7 cellular contexts compared by ENCODE assay signal in genomic region chr7:111752022-111752582, GRCh38.
A peak's percentile ranks its signal among the peaks of the same experiment; 100 is the strongest.
DNase-seq lines count a peak whose midpoint lies in the region; ATAC-seq and TF ChIP-seq lines count a peak whose summit lies in the region.

No MANE protein-coding gene starts in this region.

- no peaks in the 10 kb centered on the region for H3K36me3 Mint-ChIP-seq in activated naive CD8-positive, alpha-beta T cell treated with anti-CD3 and anti-CD28 coated beads, Interleukin-2, amount 50 U/mL, for 24 hours (ENCODE audit: low read depth)

- no peak overlapping the region for H3K4me3 Mint-ChIP-seq in activated naive CD8-positive, alpha-beta T cell treated with anti-CD3 and anti-CD28 coated beads, Interleukin-2, amount 50 U/mL, for 24 hours

- no peaks in the 10 kb centered on the region for H3K9me3 Mint-ChIP-seq in activated naive CD8-positive, alpha-beta T cell treated with anti-CD3 and anti-CD28 coated beads, Interleukin-2, amount 50 U/mL, for 24 hours

- H3K4me1 Mint-ChIP-seq in activated naive CD8-positive, alpha-beta T cell treated with anti-CD3 and anti-CD28 coated beads, Interleukin-2, amount 50 U/mL, for 24 hours = no peaks in the 10 kb centered on the region

- no peak overlapping the region for H3K27ac Mint-ChIP-seq in activated naive CD8-positive, alpha-beta T cell treated with anti-CD3 and anti-CD28 coated beads, Interleukin-2, amount 50 U/mL, for 24 hours

- TF ChIP-seq CTCF in GM12873 (IDR thresholded peaks at IDR 0.05; ENCODE audit: insufficient read depth, low read depth, low read length, missing control alignments) = peak; percentile 81

- DNase-seq in H4 (ENCODE audit: low spot score) (peak; percentile 62), M059J (ENCODE audit: low read depth) (peak; percentile 60), hepatic stellate cell (ENCODE audit: low spot score) (peak; percentile 48)
- DNase-seq in activated naive CD8-positive, alpha-beta T cell treated with anti-CD3 and anti-CD28 coated beads, Interleukin-2, amount 50 U/mL, for 24 hours = peak; percentile 70
- peak; percentile 28 to 42 (median 33) for DNase-seq in stimulated activated CD4-positive, alpha-beta T cell treated with anti-CD3 and anti-CD28 coated beads, Interleukin-1b, Interleukin-23, amount 100 ng/mL, for 24 hours (ENCODE audit: low read depth in 4 of 4, low spot score in 1 of 4)

- peaks cover 7% of the 10 kb centered on the region for H3K27me3 Mint-ChIP-seq in activated naive CD8-positive, alpha-beta T cell treated with anti-CD3 and anti-CD28 coated beads, Interleukin-2, amount 50 U/mL, for 24 hours

- ATAC-seq in SK-N-SH treated with all-trans-retinoic acid at 6 μM for 48 hours = peak; percentile 96
- ATAC-seq in activated naive CD8-positive, alpha-beta T cell treated with anti-CD3 and anti-CD28 coated beads, Interleukin-2, amount 50 U/mL, for 24 hours = no peak

TF ChIP-seq in SK-N-SH treated with all-trans-retinoic acid at 6 μM for 48 hours, 23 proteins besides CTCF, POLR2A, EP300 and RAD21:
- TF ChIP-seq CSRNP3 (CRISPR knock-in tag; IDR thresholded peaks at IDR 0.05) (no peak), GLIS3 (CRISPR knock-in tag; IDR thresholded peaks at IDR 0.05) (no peak), ZC3H10 (CRISPR knock-in tag; IDR thresholded peaks at IDR 0.05) (no peak), ZNF565 (CRISPR knock-in tag; conservative IDR thresholded peaks at IDR 0.05; ENCODE audit: low read depth) (no peak), ZNF8 (CRISPR knock-in tag; IDR thresholded peaks at IDR 0.05) (no peak), ISL1 (CRISPR knock-in tag; IDR thresholded peaks at IDR 0.05) (no peak), TCF4 (CRISPR knock-in tag; IDR thresholded peaks at IDR 0.05; ENCODE audit: borderline replicate concordance) (no peak), POU6F1 (CRISPR knock-in tag; IDR thresholded peaks at IDR 0.05; ENCODE audit: borderline replicate concordance, low read depth) (no peak), CREB5 (CRISPR knock-in tag; IDR thresholded peaks at IDR 0.05; ENCODE audit: low read depth) (no peak), ZFP30 (CRISPR knock-in tag; IDR thresholded peaks at IDR 0.05) (no peak), ZFP3 (CRISPR knock-in tag; IDR thresholded peaks at IDR 0.05) (no peak), TOX (CRISPR knock-in tag; IDR thresholded peaks at IDR 0.05; ENCODE audit: borderline replicate concordance) (no peak), ESRRG (CRISPR knock-in tag; IDR thresholded peaks at IDR 0.05) (no peak), CSDC2 (CRISPR knock-in tag; IDR thresholded peaks at IDR 0.05) (no peak), RARB (CRISPR knock-in tag; IDR thresholded peaks at IDR 0.05) (no peak), SNAI2 (CRISPR knock-in tag; IDR thresholded peaks at IDR 0.05) (no peak), OSR1 (CRISPR knock-in tag; IDR thresholded peaks at IDR 0.05) (no peak)
- TF ChIP-seq, protein P1, sequence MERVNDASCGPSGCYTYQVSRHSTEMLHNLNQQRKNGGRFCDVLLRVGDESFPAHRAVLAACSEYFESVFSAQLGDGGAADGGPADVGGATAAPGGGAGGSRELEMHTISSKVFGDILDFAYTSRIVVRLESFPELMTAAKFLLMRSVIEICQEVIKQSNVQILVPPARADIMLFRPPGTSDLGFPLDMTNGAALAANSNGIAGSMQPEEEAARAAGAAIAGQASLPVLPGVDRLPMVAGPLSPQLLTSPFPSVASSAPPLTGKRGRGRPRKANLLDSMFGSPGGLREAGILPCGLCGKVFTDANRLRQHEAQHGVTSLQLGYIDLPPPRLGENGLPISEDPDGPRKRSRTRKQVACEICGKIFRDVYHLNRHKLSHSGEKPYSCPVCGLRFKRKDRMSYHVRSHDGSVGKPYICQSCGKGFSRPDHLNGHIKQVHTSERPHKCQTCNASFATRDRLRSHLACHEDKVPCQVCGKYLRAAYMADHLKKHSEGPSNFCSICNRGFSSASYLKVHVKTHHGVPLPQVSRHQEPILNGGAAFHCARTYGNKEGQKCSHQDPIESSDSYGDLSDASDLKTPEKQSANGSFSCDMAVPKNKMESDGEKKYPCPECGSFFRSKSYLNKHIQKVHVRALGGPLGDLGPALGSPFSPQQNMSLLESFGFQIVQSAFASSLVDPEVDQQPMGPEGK (CRISPR knock-in tag; IDR thresholded peaks at IDR 0.05; ENCODE audit: borderline replicate concordance) = no peak
- TF ChIP-seq, protein P2, sequence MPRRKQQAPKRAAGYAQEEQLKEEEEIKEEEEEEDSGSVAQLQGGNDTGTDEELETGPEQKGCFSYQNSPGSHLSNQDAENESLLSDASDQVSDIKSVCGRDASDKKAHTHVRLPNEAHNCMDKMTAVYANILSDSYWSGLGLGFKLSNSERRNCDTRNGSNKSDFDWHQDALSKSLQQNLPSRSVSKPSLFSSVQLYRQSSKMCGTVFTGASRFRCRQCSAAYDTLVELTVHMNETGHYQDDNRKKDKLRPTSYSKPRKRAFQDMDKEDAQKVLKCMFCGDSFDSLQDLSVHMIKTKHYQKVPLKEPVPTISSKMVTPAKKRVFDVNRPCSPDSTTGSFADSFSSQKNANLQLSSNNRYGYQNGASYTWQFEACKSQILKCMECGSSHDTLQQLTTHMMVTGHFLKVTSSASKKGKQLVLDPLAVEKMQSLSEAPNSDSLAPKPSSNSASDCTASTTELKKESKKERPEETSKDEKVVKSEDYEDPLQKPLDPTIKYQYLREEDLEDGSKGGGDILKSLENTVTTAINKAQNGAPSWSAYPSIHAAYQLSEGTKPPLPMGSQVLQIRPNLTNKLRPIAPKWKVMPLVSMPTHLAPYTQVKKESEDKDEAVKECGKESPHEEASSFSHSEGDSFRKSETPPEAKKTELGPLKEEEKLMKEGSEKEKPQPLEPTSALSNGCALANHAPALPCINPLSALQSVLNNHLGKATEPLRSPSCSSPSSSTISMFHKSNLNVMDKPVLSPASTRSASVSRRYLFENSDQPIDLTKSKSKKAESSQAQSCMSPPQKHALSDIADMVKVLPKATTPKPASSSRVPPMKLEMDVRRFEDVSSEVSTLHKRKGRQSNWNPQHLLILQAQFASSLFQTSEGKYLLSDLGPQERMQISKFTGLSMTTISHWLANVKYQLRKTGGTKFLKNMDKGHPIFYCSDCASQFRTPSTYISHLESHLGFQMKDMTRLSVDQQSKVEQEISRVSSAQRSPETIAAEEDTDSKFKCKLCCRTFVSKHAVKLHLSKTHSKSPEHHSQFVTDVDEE (CRISPR knock-in tag; IDR thresholded peaks at IDR 0.05) = no peak
TF ChIP-seq in SK-N-SH treated with all-trans-retinoic acid at 6 μM for 48 hours: peak in this region for 0.
